ENCODE assay signal across 10 cellular contexts in the genomic region with DNA sequence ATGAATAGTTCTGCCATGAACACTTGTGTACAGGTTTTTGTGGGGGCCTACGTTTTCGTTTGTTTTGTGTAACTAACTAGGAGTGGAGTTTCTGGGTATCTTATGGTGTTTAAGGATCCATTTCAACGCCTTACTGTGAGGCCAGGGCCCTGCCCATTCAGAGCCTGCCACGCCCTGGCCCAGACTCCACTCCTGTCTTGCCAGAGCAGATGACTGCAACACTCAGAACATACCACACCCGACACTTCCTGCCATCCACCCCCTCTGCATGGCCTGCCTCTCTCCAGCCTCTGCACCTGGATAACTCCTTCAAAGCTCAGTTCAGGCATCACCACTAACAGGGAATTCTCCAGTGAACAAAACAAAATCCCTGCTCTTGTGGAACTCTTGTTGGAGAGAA. TPM values are rescaled to one million over a fixed set of nuclear protein-coding genes. Genes with fewer than 3 reads are reported as not detected.
DNase-seq lines count a peak whose midpoint lies in the region; ATAC-seq and TF ChIP-seq lines count a peak whose summit lies in the region.
"Had no signal": no experiment of that assay in that cellular context is flagged by ENCODE, and none has a peak within 500 bp of the region (broad histone marks: within the 10 kb centered on the region; RNA-seq: fewer than 3 reads in every experiment).

No MANE protein-coding gene starts in this region.

- no peaks in the 10 kb centered on the region for H3K79me2 ChIP-seq in osteoblast (ENCODE audit: insufficient read depth, low read length)

- TF ChIP-seq POLR2A in erythroblast (IDR thresholded peaks at IDR 0.05; ENCODE audit: low read length): no peak

- H3K9me3 ChIP-seq in CD8-positive, alpha-beta T cell (ENCODE audit: low read length): no peaks in the 10 kb centered on the region
- H3K9me3 ChIP-seq in osteoblast (ENCODE audit: low read depth, low read length): no peaks in the 10 kb centered on the region

- peaks cover 59% of the 10 kb centered on the region for H3K4me1 Mint-ChIP-seq in CD8-positive, alpha-beta T cell (ENCODE audit: low read depth)

- peaks cover 5% of the 10 kb centered on the region for H3K9me3 Mint-ChIP-seq in CD8-positive, alpha-beta T cell

- peak in 5 of 7 experiments; percentile 32 to 62 (median 41) for DNase-seq in CD8-positive, alpha-beta T cell
- peak; percentile 62 for DNase-seq in SW480 (ENCODE audit: low spot score)
- DNase-seq in erythroblast (lab: John Stamatoyannopoulos, UW): peak; percentile 12 to 32
- no peak for DNase-seq in H7
- DNase-seq in osteoblast (ENCODE audit: insufficient read length, low spot score, missing footprints): no peak
- DNase-seq in NK-92 treated with Interleukin-12 subunit alpha and Interleukin-12 subunit beta, amount 100 ng/mL, for 24 hours (lab: John Stamatoyannopoulos, UW): no peak
- DNase-seq: COR-L47 had no signal

- H3K4me3 Mint-ChIP-seq in CD8-positive, alpha-beta T cell: no peak overlapping the region

- peak; percentile 75 for ATAC-seq in CD8-positive, alpha-beta T cell
- ATAC-seq in GM21786 (IDR thresholded peaks at IDR 0.05; ENCODE audit: unreplicated experiment) (peak; percentile 38), HG03175 (IDR thresholded peaks at IDR 0.05; ENCODE audit: unreplicated experiment) (no peak)

- H2AFZ ChIP-seq in osteoblast (ENCODE audit: low read length): no peak overlapping the region

- H3K27ac Mint-ChIP-seq in CD8-positive, alpha-beta T cell: peak overlapping the region; percentile 20

- no peak overlapping the region for H3K4me3 ChIP-seq in CD8-positive, alpha-beta T cell (ENCODE audit: low read depth, low read length)
- no peak overlapping the region for H3K4me3 ChIP-seq in H7 (ENCODE audit: insufficient read depth, low read depth, low read length)
- H3K4me3 ChIP-seq in osteoblast (ENCODE audit: insufficient read depth, low read length): no peak overlapping the region
- H3K4me3 ChIP-seq: cardiac muscle cell had no signal

- no peaks in the 10 kb centered on the region for H3K27me3 ChIP-seq in CD8-positive, alpha-beta T cell (ENCODE audit: insufficient read depth, low read length)
- H3K27me3 ChIP-seq in H7 (ENCODE audit: control insufficient read depth, insufficient read depth, low read length): no peaks in the 10 kb centered on the region
- peaks cover 8% of the 10 kb centered on the region for H3K27me3 ChIP-seq in osteoblast (ENCODE audit: insufficient read depth, low read length)
- H3K27me3 ChIP-seq: cardiac muscle cell had no signal

- POLR2A ChIA-PET in CD8-positive, alpha-beta T cell (lab: Charles Lee): interaction anchor here (3.1 kb wide), 1 partner anchor 9 kb away, joined by 15 read pairs; no protein-coding TSS in a partner anchor

- no peak overlapping the region for H3K27ac ChIP-seq in CD8-positive, alpha-beta T cell (ENCODE audit: low read depth, low read length)
- no peak overlapping the region for H3K27ac ChIP-seq in osteoblast (ENCODE audit: low read depth, low read length)
- H3K27ac ChIP-seq: cardiac muscle cell had no signal

- H3K36me3 ChIP-seq in CD8-positive, alpha-beta T cell (ENCODE audit: insufficient read depth, low read length): no peaks in the 10 kb centered on the region
- H3K36me3 ChIP-seq in H7 (replicated peaks; ENCODE audit: control insufficient read depth, insufficient read depth, low read length) (no peaks in the 10 kb centered on the region), osteoblast (ENCODE audit: insufficient read depth, low read length) (no peaks in the 10 kb centered on the region)
- H3K36me3 ChIP-seq: cardiac muscle cell had no signal

- intact Hi-C loops in CD8-positive, alpha-beta T cell (cut with DNase I, micrococcal nuclease): no loop called here

- peaks cover 3% of the 10 kb centered on the region for H3K36me3 Mint-ChIP-seq in CD8-positive, alpha-beta T cell

- CTCF ChIA-PET in CD8-positive, alpha-beta T cell (lab: Charles Lee): interaction anchor here (0.9 to 12.3 kb wide), 3 partner anchors 15 to 86 kb away, joined by 3 to 89 read pairs (median 3); partner anchors contain the start of gene RGCC

- no peak overlapping the region for H3K4me2 ChIP-seq in osteoblast (ENCODE audit: insufficient read depth, low read length)

- no peaks in the 10 kb centered on the region for H4K20me1 ChIP-seq in osteoblast (ENCODE audit: insufficient read depth, low read length)

- TF ChIP-seq CTCF in CD8-positive, alpha-beta T cell (IDR thresholded peaks at IDR 0.05): no peak
- no peak for TF ChIP-seq CTCF in osteoblast (IDR thresholded peaks at IDR 0.05; ENCODE audit: extremely low read depth, low read depth, low read length)

- no peaks in the 10 kb centered on the region for H3K27me3 Mint-ChIP-seq in CD8-positive, alpha-beta T cell (ENCODE audit: low read depth)

- peaks cover 52% of the 10 kb centered on the region for H3K4me1 ChIP-seq in CD8-positive, alpha-beta T cell (ENCODE audit: insufficient read depth, low read length)
- H3K4me1 ChIP-seq in osteoblast (ENCODE audit: insufficient read depth, low read length): peaks cover 5% of the 10 kb centered on the region

RNA-seq across cellular contexts. Expression of gene RGCC, which starts 43.2 kb away (rescaled TPM):
- 100 to 1,000 TPM; 578 to 581 TPM for total RNA-seq in CD8-positive, alpha-beta T cell
- total RNA-seq in H7 (2014; rRNA removed; shearing (Covaris generic)): 1.0 TPM in 1 of 2 replicates, not detected in the other
- total RNA-seq in osteoblast: 2.2 and 2.9 TPM in 2 replicates
- total RNA-seq: cardiac muscle cell had no signal

Comparison
In these comparisons a context has a peak if more than half of its experiments do, and no peak if none do; other contexts are left out.
1. DNase-seq: peak in CD8-positive, alpha-beta T cell (5 of 7), SW480 (single experiment) and erythroblast (2 of 2); none in H7 (single experiment), osteoblast (single experiment) and NK-92 treated with Interleukin-12 subunit alpha and Interleukin-12 subunit beta, amount 100 ng/mL, for 24 hours (single experiment).
2. RNA of gene RGCC, which starts 43.2 kb away (total RNA-seq): 578 to 581 TPM in CD8-positive, alpha-beta T cell; 2.2 to 2.9 TPM in osteoblast and 1.0 TPM in H7; every median in the first group is over 100 times any median in the second.